Comparison of ENCODE assay signal across 13 cellular contexts in genomic region chr11:28296426-28296825, GRCh38.
DNase-seq lines count a peak whose midpoint lies in the region; ATAC-seq and TF ChIP-seq lines count a peak whose summit lies in the region.
"Had no signal": no experiment of that assay in that cellular context is flagged by ENCODE, and none has a peak within 500 bp of the region (broad histone marks: within the 10 kb centered on the region; RNA-seq: fewer than 3 reads in every experiment).

No MANE protein-coding gene starts in this region.

- POLR2A ChIA-PET in GM10248 (lab: Yijun Ruan, JAX) = no interaction called here

- peak; percentile 95 for ATAC-seq in GM19043 (IDR thresholded peaks at IDR 0.05; ENCODE audit: low read depth, unreplicated experiment)
- ATAC-seq in GM21786 (IDR thresholded peaks at IDR 0.05; ENCODE audit: unreplicated experiment) = peak; percentile 97
- peak; percentile 95 for ATAC-seq in HG03108 (IDR thresholded peaks at IDR 0.05; ENCODE audit: unreplicated experiment)
- ATAC-seq in omental fat pad (ENCODE audit: low FRiP score) = no peak
- ATAC-seq: heart left ventricle; pancreas; stimulated activated effector memory CD8-positive, alpha-beta T cell treated with anti-CD3 and anti-CD28 coated beads, Interleukin-12 subunit alpha, Interleukin-12 subunit beta, amount 100 ng/mL, for 72 hours had no signal

- CTCF ChIA-PET in GM10248 (lab: Yijun Ruan, JAX) = no interaction called here

- DNase-seq in GM10248 (ENCODE audit: extremely low spot score) (peak; percentile 6), COR-L47 (lab: John Stamatoyannopoulos, UW) (no peak), Ammon's horn (ENCODE audit: low spot score) (no peak), NCI-H510A (lab: John Stamatoyannopoulos, UW) (no peak), omental fat pad (ENCODE audit: low spot score) (no peak)
- DNase-seq: HCEC 1CT, heart left ventricle, NCI-H226, pancreas had no signal

- TF ChIP-seq CTCF in GM10248 (IDR thresholded peaks at IDR 0.05; ENCODE audit: control extremely low read depth, extremely low read depth, low read depth, missing control alignments) (no peak), omental fat pad (IDR thresholded peaks at IDR 0.05) (no peak)
